Comparison of ENCODE assay signal across 1 cellular context in genomic region chr6:85362652-85363310, GRCh38.
TF ChIP-seq lines count a peak whose summit lies in the region.

No MANE protein-coding gene starts in this region.

TF ChIP-seq in HepG2, 621 proteins besides CTCF, POLR2A, EP300 and RAD21 (continued from another document):
- TF ChIP-seq ZNF318 (CRISPR knock-in tag; IDR thresholded peaks at IDR 0.05): no peak
- TF ChIP-seq, protein P1, sequence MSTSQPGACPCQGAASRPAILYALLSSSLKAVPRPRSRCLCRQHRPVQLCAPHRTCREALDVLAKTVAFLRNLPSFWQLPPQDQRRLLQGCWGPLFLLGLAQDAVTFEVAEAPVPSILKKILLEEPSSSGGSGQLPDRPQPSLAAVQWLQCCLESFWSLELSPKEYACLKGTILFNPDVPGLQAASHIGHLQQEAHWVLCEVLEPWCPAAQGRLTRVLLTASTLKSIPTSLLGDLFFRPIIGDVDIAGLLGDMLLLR (CRISPR knock-in tag; IDR thresholded peaks at IDR 0.05): no peak
- TF ChIP-seq ARNT (IDR thresholded peaks at IDR 0.05): no peak
- TF ChIP-seq SPEN (CRISPR knock-in tag; IDR thresholded peaks at IDR 0.05; ENCODE audit: low read depth): no peak
- no peak for TF ChIP-seq FOXO1 (CRISPR knock-in tag; IDR thresholded peaks at IDR 0.05)
- TF ChIP-seq ZNF432 (CRISPR knock-in tag; IDR thresholded peaks at IDR 0.05; ENCODE audit: borderline replicate concordance): no peak
- no peak for TF ChIP-seq ZNF703 (CRISPR knock-in tag; IDR thresholded peaks at IDR 0.05; ENCODE audit: borderline replicate concordance)
- TF ChIP-seq, protein P2, sequence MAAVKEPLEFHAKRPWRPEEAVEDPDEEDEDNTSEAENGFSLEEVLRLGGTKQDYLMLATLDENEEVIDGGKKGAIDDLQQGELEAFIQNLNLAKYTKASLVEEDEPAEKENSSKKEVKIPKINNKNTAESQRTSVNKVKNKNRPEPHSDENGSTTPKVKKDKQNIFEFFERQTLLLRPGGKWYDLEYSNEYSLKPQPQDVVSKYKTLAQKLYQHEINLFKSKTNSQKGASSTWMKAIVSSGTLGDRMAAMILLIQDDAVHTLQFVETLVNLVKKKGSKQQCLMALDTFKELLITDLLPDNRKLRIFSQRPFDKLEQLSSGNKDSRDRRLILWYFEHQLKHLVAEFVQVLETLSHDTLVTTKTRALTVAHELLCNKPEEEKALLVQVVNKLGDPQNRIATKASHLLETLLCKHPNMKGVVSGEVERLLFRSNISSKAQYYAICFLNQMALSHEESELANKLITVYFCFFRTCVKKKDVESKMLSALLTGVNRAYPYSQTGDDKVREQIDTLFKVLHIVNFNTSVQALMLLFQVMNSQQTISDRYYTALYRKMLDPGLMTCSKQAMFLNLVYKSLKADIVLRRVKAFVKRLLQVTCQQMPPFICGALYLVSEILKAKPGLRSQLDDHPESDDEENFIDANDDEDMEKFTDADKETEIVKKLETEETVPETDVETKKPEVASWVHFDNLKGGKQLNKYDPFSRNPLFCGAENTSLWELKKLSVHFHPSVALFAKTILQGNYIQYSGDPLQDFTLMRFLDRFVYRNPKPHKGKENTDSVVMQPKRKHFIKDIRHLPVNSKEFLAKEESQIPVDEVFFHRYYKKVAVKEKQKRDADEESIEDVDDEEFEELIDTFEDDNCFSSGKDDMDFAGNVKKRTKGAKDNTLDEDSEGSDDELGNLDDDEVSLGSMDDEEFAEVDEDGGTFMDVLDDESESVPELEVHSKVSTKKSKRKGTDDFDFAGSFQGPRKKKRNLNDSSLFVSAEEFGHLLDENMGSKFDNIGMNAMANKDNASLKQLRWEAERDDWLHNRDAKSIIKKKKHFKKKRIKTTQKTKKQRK (IDR thresholded peaks at IDR 0.05; ENCODE audit: low read length): no peak
